In the genomic region with DNA sequence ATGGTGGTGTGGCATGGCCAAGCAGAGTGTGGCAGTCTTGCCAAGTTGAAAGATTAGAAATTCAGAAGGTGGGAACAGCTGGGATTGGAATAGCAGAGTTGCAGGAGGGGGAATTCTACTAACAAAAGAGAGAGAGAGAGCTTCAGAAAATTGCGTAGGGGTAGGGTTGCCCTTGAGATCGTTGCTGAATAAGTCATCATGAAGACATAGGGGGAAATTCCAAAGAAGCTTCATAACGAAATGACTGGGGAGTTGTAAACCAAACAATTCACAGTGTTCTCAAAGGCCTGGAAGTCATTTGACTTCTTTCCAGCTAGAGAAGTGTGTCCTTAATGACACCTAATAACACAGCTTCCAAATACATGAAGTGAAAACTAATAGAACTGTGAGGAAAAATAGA, we compare ENCODE assay signal across 25 cellular contexts. TPM values are rescaled to one million over a fixed set of nuclear protein-coding genes. Genes with fewer than 3 reads are reported as not detected.
DNase-seq lines count a peak whose midpoint lies in the region; ATAC-seq, FAIRE-seq and TF ChIP-seq lines count a peak whose summit lies in the region.
"Had no signal": no experiment of that assay in that cellular context is flagged by ENCODE, and none has a peak within 500 bp of the region (broad histone marks: within the 10 kb centered on the region; RNA-seq: fewer than 3 reads in every experiment).

No MANE protein-coding gene starts in this region.

- peak; percentile 66 for DNase-seq in HCEC 1CT
- DNase-seq in iris pigment epithelial cell (ENCODE audit: low read depth): peak; percentile 94
- no peak for DNase-seq in NCI-H146 treated with DMSO at 0.1 percent for 48 hours (lab: John Stamatoyannopoulos, UW; ENCODE audit: unreplicated experiment)
- DNase-seq in mesothelial cell of epicardium (ENCODE audit: low spot score in 2 of 2, unreplicated experiment in 2 of 2): no peak
- no peak for DNase-seq in pancreas
- DNase-seq: activated B cell treated with CpG ODN at 0.5 μM for 24 hours; activated CD8-positive, alpha-beta T cell treated with anti-CD3 and anti-CD28 coated beads, Interleukin-2, amount 10 ng/mL, durations not matched to agents 7 days and 5 days; activated naive CD4-positive, alpha-beta T cell treated with anti-CD3 and anti-CD28 coated beads, Interleukin-2, amount 10 ng/mL, durations not matched to agents 7 days and 5 days; activated T-cell treated with anti-CD3 and anti-CD28 coated beads, Interleukin-2, amount 50 U/mL, for 24 hours; aorta; endodermal cell; GDM1; islet precursor cell; naive thymus-derived CD8-positive, alpha-beta T cell; NCI-H146; NCI-H82; PC-9 had no signal

- H3K27me3 Mint-ChIP-seq in activated T-helper 17 cell treated with anti-CD3 and anti-CD28 coated beads, Interleukin-2, amount 50 U/mL, for 72 hours: peaks cover 4% of the 10 kb centered on the region
- H3K27me3 Mint-ChIP-seq in mesothelial cell of epicardium (ENCODE audit: low read depth): no peaks in the 10 kb centered on the region

- 80 to 88% methylated on average over 3 of the region's 3 CpGs for WGBS in pancreas, 2 donors

- no peak overlapping the region for H3K4me3 Mint-ChIP-seq in activated T-helper 17 cell treated with anti-CD3 and anti-CD28 coated beads, Interleukin-2, amount 50 U/mL, for 72 hours
- H3K4me3 Mint-ChIP-seq in mesothelial cell of epicardium: no peak overlapping the region
- H3K4me3 Mint-ChIP-seq: activated B cell treated with CpG ODN at 0.5 μM for 24 hours; activated CD8-positive, alpha-beta T cell treated with anti-CD3 and anti-CD28 coated beads, Interleukin-2, amount 10 ng/mL, durations not matched to agents 7 days and 5 days; activated naive CD4-positive, alpha-beta T cell treated with anti-CD3 and anti-CD28 coated beads, Interleukin-2, amount 10 ng/mL, durations not matched to agents 7 days and 5 days; activated T-cell treated with anti-CD3 and anti-CD28 coated beads, Interleukin-2, amount 50 U/mL, for 24 hours; CD14-positive monocyte; endodermal cell; naive thymus-derived CD8-positive, alpha-beta T cell; T-helper 2 cell treated with Interferon-gamma antibody and Interleukin-4, amounts not matched to agents 5 μg/mL and 100 μg/mL, for 36 hours had no signal

- H3K27me3 ChIP-seq in ACC112 (ENCODE audit: insufficient read depth, low read length) (no peaks in the 10 kb centered on the region), pancreas (no peaks in the 10 kb centered on the region)

- ATAC-seq in activated T-helper 17 cell treated with anti-CD3 and anti-CD28 coated beads, Interleukin-2, amount 50 U/mL, for 72 hours (replicated peaks): peak; percentile 70
- ATAC-seq in GM21786 (IDR thresholded peaks at IDR 0.05; ENCODE audit: unreplicated experiment) (no peak), pancreas (no peak)
- ATAC-seq: A549; activated CD8-positive, alpha-beta T cell treated with anti-CD3 and anti-CD28 coated beads, Interleukin-2, amount 10 ng/mL, durations not matched to agents 7 days and 5 days; naive thymus-derived CD8-positive, alpha-beta T cell had no signal

- no peak overlapping the region for H2AFZ ChIP-seq in ACC112 (ENCODE audit: low read length, unreplicated experiment)
- H2AFZ ChIP-seq: PC-9 had no signal

- H3K79me2 ChIP-seq in ACC112 (ENCODE audit: control insufficient read depth, insufficient read depth, low read length, unreplicated experiment): no peaks in the 10 kb centered on the region

- no peaks in the 10 kb centered on the region for H3K36me3 Mint-ChIP-seq in activated T-helper 17 cell treated with anti-CD3 and anti-CD28 coated beads, Interleukin-2, amount 50 U/mL, for 72 hours (ENCODE audit: low read depth)
- H3K36me3 Mint-ChIP-seq in mesothelial cell of epicardium: peaks cover 1% of the 10 kb centered on the region
- H3K36me3 Mint-ChIP-seq: CD14-positive monocyte had no signal

- H3K27ac ChIP-seq in ACC112 (ENCODE audit: low read depth, low read length): peak overlapping the region; percentile 12; the same call in 1 of the 2 replicates
- H3K27ac ChIP-seq in pancreas: no peak overlapping the region
- H3K27ac ChIP-seq: A549, PC-9, prostate gland had no signal

- H3K4me1 Mint-ChIP-seq in activated T-helper 17 cell treated with anti-CD3 and anti-CD28 coated beads, Interleukin-2, amount 50 U/mL, for 72 hours: peaks cover 6% of the 10 kb centered on the region
- peaks cover 29% of the 10 kb centered on the region for H3K4me1 Mint-ChIP-seq in mesothelial cell of epicardium

- H3K36me3 ChIP-seq in ACC112 (ENCODE audit: insufficient read depth, low read length): 0 out of 2 replicates have a peak, but pooled peaks cover 3% of the 10 kb centered on the region
- H3K36me3 ChIP-seq in pancreas: no peaks in the 10 kb centered on the region
- H3K36me3 ChIP-seq: prostate gland had no signal

- intact Hi-C loops in pancreas (cut with DNase I): no loop called here

- H3K4me1 ChIP-seq in ACC112 (ENCODE audit: control insufficient read depth, insufficient read depth, low read length, unreplicated experiment) (peaks cover 11% of the 10 kb centered on the region), pancreas (no peaks in the 10 kb centered on the region)
- H3K4me1 ChIP-seq: A549, prostate gland had no signal

- TF ChIP-seq CTCF in mesothelial cell of epicardium (IDR thresholded peaks at IDR 0.05; ENCODE audit: unreplicated experiment): no peak
- TF ChIP-seq CTCF in pancreas (IDR thresholded peaks at IDR 0.05): no peak

- H3K27ac Mint-ChIP-seq in activated T-helper 17 cell treated with anti-CD3 and anti-CD28 coated beads, Interleukin-2, amount 50 U/mL, for 72 hours: no peak overlapping the region
- H3K27ac Mint-ChIP-seq in mesothelial cell of epicardium: no peak overlapping the region
- H3K27ac Mint-ChIP-seq: activated B cell treated with CpG ODN at 0.5 μM for 24 hours; activated CD8-positive, alpha-beta T cell treated with anti-CD3 and anti-CD28 coated beads, Interleukin-2, amount 10 ng/mL, durations not matched to agents 7 days and 5 days; activated naive CD4-positive, alpha-beta T cell treated with anti-CD3 and anti-CD28 coated beads, Interleukin-2, amount 10 ng/mL, durations not matched to agents 7 days and 5 days; activated T-cell treated with anti-CD3 and anti-CD28 coated beads, Interleukin-2, amount 50 U/mL, for 24 hours; CD14-positive monocyte; endodermal cell; T-helper 2 cell treated with Interferon-gamma antibody and Interleukin-4, amounts not matched to agents 5 μg/mL and 100 μg/mL, for 36 hours had no signal

- no peaks in the 10 kb centered on the region for H3K9me3 ChIP-seq in pancreas
- H3K9me3 ChIP-seq: prostate gland had no signal

- peaks cover 5% of the 10 kb centered on the region for H3K9me3 Mint-ChIP-seq in activated T-helper 17 cell treated with anti-CD3 and anti-CD28 coated beads, Interleukin-2, amount 50 U/mL, for 72 hours
- peaks cover 21% of the 10 kb centered on the region for H3K9me3 Mint-ChIP-seq in mesothelial cell of epicardium

- H3K4me3 ChIP-seq in ACC112 (ENCODE audit: low read depth, low read length) (no peak overlapping the region), pancreas (no peak overlapping the region)
- H3K4me3 ChIP-seq: A549, PC-9, prostate gland had no signal

- FAIRE-seq in pancreas (lab: Jason Lieb, UNC): no peak
- FAIRE-seq: A549, GM12891 had no signal

RNA-seq across cellular contexts. Expression of a gene that starts 26.3 kb away (rescaled TPM):
- 10 to 100 TPM; 44.4 to 57.3 TPM for total RNA-seq in activated T-helper 17 cell treated with anti-CD3 and anti-CD28 coated beads, Interleukin-2, amount 50 U/mL, for 72 hours
- 25.6 to 28.5 TPM (median 27.2 TPM) in 3 replicates for total RNA-seq in mesothelial cell of epicardium
- 10 to 100 TPM in 4 of 6 donors, 1 to 10 TPM in 2; 7.4 to 15.0 (median 10.3) TPM for total RNA-seq in pancreas
- polyA plus RNA-seq in pancreas: 1 to 10 TPM; 6.0 to 8.7 TPM

Comparison
In these comparisons a context has a peak if more than half of its experiments do, and no peak if none do; other contexts are left out.
1. DNase-seq: peak in HCEC 1CT (single experiment) and iris pigment epithelial cell (single experiment); none in NCI-H146 treated with DMSO at 0.1 percent for 48 hours (single experiment), mesothelial cell of epicardium (0 of 2) and pancreas (0 of 6).